23 cellular contexts compared by ENCODE assay signal in the genomic region with DNA sequence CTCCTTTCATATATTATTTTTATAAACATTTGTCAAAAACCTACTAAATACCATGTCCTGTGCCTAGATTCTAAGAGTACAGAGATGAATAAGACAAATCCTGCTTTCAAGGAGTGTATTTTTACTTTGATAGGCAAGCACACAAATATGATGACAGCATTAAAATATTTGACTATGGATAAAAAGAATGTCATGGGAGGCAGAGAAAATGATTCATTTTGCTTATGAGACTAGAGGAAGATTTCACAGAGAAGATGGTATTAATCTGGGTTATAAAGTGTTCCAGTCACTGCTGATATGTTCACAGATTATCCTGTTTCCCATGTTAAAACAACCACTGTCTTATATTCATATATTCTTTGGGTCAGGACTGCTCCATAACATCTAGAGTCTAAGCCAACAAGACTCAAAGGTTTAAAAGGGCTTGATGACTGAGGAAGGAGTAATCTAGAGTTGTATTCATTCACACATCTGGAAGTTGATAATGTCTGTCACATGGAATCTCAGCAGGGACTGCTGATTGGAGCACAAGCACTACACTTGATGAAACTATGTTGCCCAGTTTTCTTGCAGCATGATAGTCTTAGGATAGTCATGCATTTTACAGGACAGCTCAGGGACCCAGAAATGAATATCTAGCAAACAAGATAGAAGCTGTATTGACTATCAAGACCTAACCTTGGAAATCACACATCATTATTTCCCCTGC.
A peak's percentile ranks its signal among the peaks of the same experiment; 100 is the strongest.
DNase-seq lines count a peak whose midpoint lies in the region; ATAC-seq and TF ChIP-seq lines count a peak whose summit lies in the region.
"Had no signal": no experiment of that assay in that cellular context is flagged by ENCODE, and none has a peak within 500 bp of the region (broad histone marks: within the 10 kb centered on the region; RNA-seq: fewer than 3 reads in every experiment).

No MANE protein-coding gene starts in this region.

- intact Hi-C loops in mucosa of descending colon (cut with DNase I, micrococcal nuclease) = no loop called here

- no peaks in the 10 kb centered on the region for H3K4me1 ChIP-seq in mucosa of descending colon (ENCODE audit: low read depth)
- H3K4me1 ChIP-seq: sigmoid colon, tibial artery had no signal

- no peaks in the 10 kb centered on the region for H3K36me3 ChIP-seq in mucosa of descending colon (ENCODE audit: low read depth)
- H3K36me3 ChIP-seq: sigmoid colon, tibial artery had no signal

- DNase-seq in GM03348 (ENCODE audit: low spot score) (peak; percentile 18), fibroblast of the aortic adventitia (ENCODE audit: low read depth) (peak; percentile 7), amygdala (lab: John Stamatoyannopoulos, UW) (no peak), mucosa of descending colon (no peak), activated gamma-delta T cell (lab: John Stamatoyannopoulos, UW) (no peak)
- no peak for DNase-seq in effector CD8-positive, alpha-beta T cell (lab: John Stamatoyannopoulos, UW)
- DNase-seq: activated naive CD4-positive, alpha-beta T cell; activated naive CD8-positive, alpha-beta T cell treated with anti-CD3 and anti-CD28 coated beads, Interleukin-2, amount 50 U/mL, for 24 hours; activated T-cell treated with anti-CD3 and anti-CD28 coated beads, Interleukin-2, amount 50 U/mL, for 72 hours; dorsolateral prefrontal cortex; islet precursor cell; left ventricle myocardium superior; midbrain; naive thymus-derived CD4-positive, alpha-beta T cell; NCI-H1930; NCI-H524 treated with DMSO at 0.1 percent for 48 hours; NK-92 treated with Interleukin-12 subunit alpha and Interleukin-12 subunit beta, amount 100 ng/mL, for 24 hours; nucleus accumbens; PC-3; sigmoid colon; stimulated activated CD4-positive, alpha-beta T cell treated with anti-CD3 and anti-CD28 coated beads, Interleukin-4, amount 100 ng/mL, for 4 hours; tibial artery had no signal

- no peak overlapping the region for H3K4me3 ChIP-seq in fibroblast of the aortic adventitia (ENCODE audit: low read depth, low read length)
- no peak overlapping the region for H3K4me3 ChIP-seq in mucosa of descending colon
- H3K4me3 ChIP-seq: dorsolateral prefrontal cortex, sigmoid colon, tibial artery had no signal

- TF ChIP-seq CTCF in fibroblast of the aortic adventitia (IDR thresholded peaks at IDR 0.05; ENCODE audit: insufficient read depth, low read length) (no peak), mucosa of descending colon (IDR thresholded peaks at IDR 0.05) (no peak)

- ATAC-seq in SK-N-SH treated with all-trans-retinoic acid at 6 μM for 48 hours = peak; percentile 71
- ATAC-seq in mucosa of descending colon = no peak
- ATAC-seq: activated naive CD8-positive, alpha-beta T cell treated with anti-CD3 and anti-CD28 coated beads, Interleukin-2, amount 50 U/mL, for 24 hours; activated T-cell treated with anti-CD3 and anti-CD28 coated beads, Interleukin-2, amount 50 U/mL, for 72 hours; left ventricle myocardium superior; naive thymus-derived CD4-positive, alpha-beta T cell; PC-3 had no signal

- H3K9me3 ChIP-seq in mucosa of descending colon = no peaks in the 10 kb centered on the region
- H3K9me3 ChIP-seq: sigmoid colon, tibial artery had no signal

TF ChIP-seq in SK-N-SH treated with all-trans-retinoic acid at 6 μM for 48 hours, 23 proteins besides CTCF, POLR2A, EP300 and RAD21:
- TF ChIP-seq ISL1 (CRISPR knock-in tag; IDR thresholded peaks at IDR 0.05) (peak; percentile 62), ESRRG (CRISPR knock-in tag; IDR thresholded peaks at IDR 0.05) (no peak)

Comparison
In these comparisons a context has a peak if more than half of its experiments do, and no peak if none do; other contexts are left out.
1. DNase-seq: peak in GM03348 (single experiment) and fibroblast of the aortic adventitia (single experiment); none in amygdala (0 of 56), effector CD8-positive, alpha-beta T cell (single experiment), mucosa of descending colon (0 of 3) and activated gamma-delta T cell (single experiment).